ENCODE assay signal across 18 cellular contexts in genomic region chr10:100355069-100355468, GRCh38. TPM values are rescaled to one million over a fixed set of nuclear protein-coding genes. Genes with fewer than 3 reads are reported as not detected.
DNase-seq lines count a peak whose midpoint lies in the region; ATAC-seq, FAIRE-seq and TF ChIP-seq lines count a peak whose summit lies in the region.
"Had no signal": no experiment of that assay in that cellular context is flagged by ENCODE, and none has a peak within 500 bp of the region (broad histone marks: within the 10 kb centered on the region; RNA-seq: fewer than 3 reads in every experiment).

No MANE protein-coding gene starts in this region.

- CTCF ChIA-PET in Caco-2 (lab: Charles Lee): no interaction called here

- peaks cover 95% of the 10 kb centered on the region for H3K36me3 Mint-ChIP-seq in Caco-2 (ENCODE audit: insufficient read depth, unreplicated experiment)
- H3K36me3 Mint-ChIP-seq in stimulated activated memory B cell treated with anti-CD40 and anti-IgM and Interleukin-4, amounts not matched to agents 10 μg/mL and 1 μg/mL and 100 μg/mL, for 72 hours: peaks cover 79% of the 10 kb centered on the region

- no peak overlapping the region for H3K4me3 Mint-ChIP-seq in Caco-2 (ENCODE audit: unreplicated experiment)
- no peak overlapping the region for H3K4me3 Mint-ChIP-seq in stimulated activated memory B cell treated with anti-CD40 and anti-IgM and Interleukin-4, amounts not matched to agents 10 μg/mL and 1 μg/mL and 100 μg/mL, for 72 hours
- H3K4me3 Mint-ChIP-seq: CD8-positive, alpha-beta T cell had no signal

- no peak for TF ChIP-seq CTCF in 22Rv1 (IDR thresholded peaks at IDR 0.05)
- no peak for TF ChIP-seq CTCF in Caco-2 (IDR thresholded peaks at IDR 0.05; ENCODE audit: insufficient read depth in 1 of 2, low read depth in 1 of 2, low read length in 1 of 2, severe bottlenecking in 1 of 2, unreplicated experiment in 1 of 2)
- TF ChIP-seq CTCF in upper lobe of right lung (IDR thresholded peaks at IDR 0.05): no peak
- no peak for TF ChIP-seq CTCF in kidney (IDR thresholded peaks at IDR 0.05; ENCODE audit: borderline replicate concordance, extremely low read depth, insufficient read depth)

- H3K4me1 ChIP-seq in Caco-2 (peaks cover 54% of the 10 kb centered on the region), upper lobe of right lung (peaks cover 8% of the 10 kb centered on the region), kidney (ENCODE audit: control insufficient read depth in 1 of 2, insufficient read depth in 1 of 2, low read depth in 1 of 2, low read length in 2 of 2) (peaks cover 0 to 2% of the 10 kb centered on the region in 2 donors)

- H3K27me3 Mint-ChIP-seq in Caco-2 (ENCODE audit: insufficient read depth, unreplicated experiment): no peaks in the 10 kb centered on the region
- H3K27me3 Mint-ChIP-seq in stimulated activated memory B cell treated with anti-CD40 and anti-IgM and Interleukin-4, amounts not matched to agents 10 μg/mL and 1 μg/mL and 100 μg/mL, for 72 hours: no peaks in the 10 kb centered on the region

- peaks cover 15% of the 10 kb centered on the region for H3K36me3 ChIP-seq in Caco-2 (ENCODE audit: control insufficient read depth, insufficient read depth, low read length)
- H3K36me3 ChIP-seq in SK-N-MC (ENCODE audit: insufficient read depth, low read length): peaks cover 90% of the 10 kb centered on the region
- H3K36me3 ChIP-seq in upper lobe of right lung: peaks cover 32% of the 10 kb centered on the region
- peaks cover 0 to 4% of the 10 kb centered on the region in 2 donors for H3K36me3 ChIP-seq in kidney (ENCODE audit: control insufficient read depth in 1 of 2, insufficient read depth in 2 of 2, low read length in 2 of 2)

- ATAC-seq in upper lobe of right lung: no peak
- ATAC-seq in stimulated activated memory B cell treated with anti-CD40 and anti-IgM and Interleukin-4, amounts not matched to agents 10 μg/mL and 1 μg/mL and 100 μg/mL, for 72 hours: no peak
- ATAC-seq: CD8-positive, alpha-beta T cell had no signal

- POLR2A ChIA-PET in Caco-2 (lab: Charles Lee): interaction anchor here (1.1 kb wide), 1 partner anchor 20 kb away, joined by 6 read pairs; no protein-coding TSS in a partner anchor

- H3K27ac Mint-ChIP-seq in Caco-2 (ENCODE audit: unreplicated experiment): peak overlapping the region; percentile 38
- H3K27ac Mint-ChIP-seq in stimulated activated memory B cell treated with anti-CD40 and anti-IgM and Interleukin-4, amounts not matched to agents 10 μg/mL and 1 μg/mL and 100 μg/mL, for 72 hours: no peak overlapping the region
- H3K27ac Mint-ChIP-seq: CD8-positive, alpha-beta T cell had no signal

- H3K27me3 ChIP-seq in Caco-2 (replicated peaks; ENCODE audit: control insufficient read depth, insufficient read depth, low read length) (no peaks in the 10 kb centered on the region), upper lobe of right lung (no peaks in the 10 kb centered on the region)

- intact Hi-C loops in Caco-2 (cut with micrococcal nuclease; ENCODE audit: unreplicated experiment) (no loop called here), upper lobe of right lung (cut with DNase I) (no loop called here), kidney (cut with DNase I) (no loop called here)

- BruUV-seq in Caco-2 (replicated peaks; lab: Mats Ljungman, UMichigan): no TSS peak

- no peak for FAIRE-seq in kidney (lab: Jason Lieb, UNC)

- H3K9me3 Mint-ChIP-seq in Caco-2 (ENCODE audit: unreplicated experiment): peaks cover 9% of the 10 kb centered on the region
- H3K9me3 Mint-ChIP-seq in stimulated activated memory B cell treated with anti-CD40 and anti-IgM and Interleukin-4, amounts not matched to agents 10 μg/mL and 1 μg/mL and 100 μg/mL, for 72 hours: no peaks in the 10 kb centered on the region
- H3K9me3 Mint-ChIP-seq: CD8-positive, alpha-beta T cell had no signal

- DNase-seq in Caco-2 (no peak), SK-N-MC (ENCODE audit: low read depth, low spot score) (no peak), iris pigment epithelial cell (ENCODE audit: low read depth) (peak; percentile 21), NCI-H2029 (lab: John Stamatoyannopoulos, UW) (no peak), upper lobe of right lung (no peak), kidney (no peak)
- DNase-seq: CD8-positive, alpha-beta T cell; DMS 273 treated with DMSO at 0.1 percent for 48 hours; EL; NCI-H146; NCI-H345; NCI-H526 treated with DMSO at 0.1 percent for 48 hours; SK-N-SH had no signal

- H3K27ac ChIP-seq in 22Rv1 (peak overlapping the region; percentile 89), SK-N-MC (0 out of 2 replicates have a peak overlapping the region, but pooled peaks have one; percentile 13), upper lobe of right lung (no peak overlapping the region), kidney (ENCODE audit: low read depth in 2 of 2, low read length in 2 of 2) (no peak overlapping the region)

- H3K4me1 Mint-ChIP-seq in Caco-2 (ENCODE audit: low read depth, unreplicated experiment): peaks cover 60% of the 10 kb centered on the region
- peaks cover 6% of the 10 kb centered on the region for H3K4me1 Mint-ChIP-seq in stimulated activated memory B cell treated with anti-CD40 and anti-IgM and Interleukin-4, amounts not matched to agents 10 μg/mL and 1 μg/mL and 100 μg/mL, for 72 hours

- H3K9me3 ChIP-seq in Caco-2 (no peaks in the 10 kb centered on the region), SK-N-MC (ENCODE audit: low read depth, low read length) (no peaks in the 10 kb centered on the region), upper lobe of right lung (no peaks in the 10 kb centered on the region), kidney (ENCODE audit: control insufficient read depth in 1 of 2, low read length in 2 of 2) (no peaks in the 10 kb centered on the region)
- H3K9me3 ChIP-seq: SK-N-SH had no signal

- no peak overlapping the region for H3K4me3 ChIP-seq in Caco-2 (ENCODE audit: low read depth, low read length)
- no peak overlapping the region for H3K4me3 ChIP-seq in SK-N-MC
- no peak overlapping the region for H3K4me3 ChIP-seq in upper lobe of right lung
- no peak overlapping the region for H3K4me3 ChIP-seq in kidney (ENCODE audit: low read length in 2 of 2)

- no peak overlapping the region for H3K9ac ChIP-seq in SK-N-MC (ENCODE audit: insufficient read length)
- H3K9ac ChIP-seq in kidney (ENCODE audit: low read length in 2 of 2): no peak overlapping the region
- H3K9ac ChIP-seq: SK-N-SH had no signal

RNA-seq across cellular contexts. Expression of gene SCD, which starts 8.0 kb away (rescaled TPM):
- total RNA-seq in Caco-2 (2022): 449 and 457 TPM in 2 replicates
- 276 TPM for total RNA-seq in upper lobe of right lung
- 8.7 TPM for total RNA-seq in kidney
- 10.7 TPM for polyA plus RNA-seq in kidney (ENCODE audit: insufficient read depth, low read depth, low replicate concordance)

RNA-seq across cellular contexts. Expression of gene PKD2L1, which starts 25.0 kb away (rescaled TPM):
- total RNA-seq in Caco-2 (2022) (0.19 TPM in 1 of 2 replicates, not detected in the other), upper lobe of right lung (2.1 TPM), kidney (not detected)
- polyA plus RNA-seq in kidney (ENCODE audit: insufficient read depth, low read depth, low replicate concordance): 0.17 TPM
- total RNA-seq: H4, LHCN-M2 had no signal
- polyA plus RNA-seq: BJ, SK-N-SH had no signal

Comparison
In these comparisons a context has a peak if more than half of its experiments do, and no peak if none do; other contexts are left out.
1. H3K27ac ChIP-seq: peak in 22Rv1 (single experiment) and SK-N-MC (single experiment); none in upper lobe of right lung (single experiment) and kidney (0 of 2).
2. RNA of gene SCD, which starts 8.0 kb away (total RNA-seq): 449 to 457 TPM in Caco-2 and 276 TPM in upper lobe of right lung (single experiment); 8.7 TPM in kidney (single experiment); every median in the first group is over 10 times any median in the second.